Comparison of ENCODE assay signal across 13 cellular contexts in the genomic region with DNA sequence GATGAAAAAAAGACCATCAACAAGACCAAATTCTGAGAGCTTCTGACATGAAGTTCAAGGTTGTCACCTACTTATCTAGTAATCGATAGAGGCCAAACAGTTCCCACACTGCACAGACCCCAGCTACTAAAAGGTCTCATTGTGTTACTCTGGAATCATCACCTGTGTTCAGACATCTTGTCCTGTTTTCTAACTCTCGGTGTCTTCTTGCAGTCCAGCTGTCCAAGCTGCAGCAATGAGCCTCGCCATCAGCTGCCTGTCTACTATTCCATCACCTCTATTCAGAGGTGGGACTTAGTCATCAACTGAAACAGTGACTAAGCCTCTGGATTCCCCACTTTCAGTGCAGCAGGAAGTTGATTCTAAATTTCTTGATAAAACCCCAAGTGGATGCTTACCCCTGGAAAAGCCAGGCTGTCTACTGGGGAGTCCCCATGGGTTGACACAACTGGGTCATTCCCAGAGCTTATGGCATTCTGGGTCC. TPM values are rescaled to one million over a fixed set of nuclear protein-coding genes. Genes with fewer than 3 reads are reported as not detected.
DNase-seq lines count a peak whose midpoint lies in the region; ATAC-seq, FAIRE-seq and TF ChIP-seq lines count a peak whose summit lies in the region.
"Had no signal": no experiment of that assay in that cellular context is flagged by ENCODE, and none has a peak within 500 bp of the region (broad histone marks: within the 10 kb centered on the region; RNA-seq: fewer than 3 reads in every experiment).

No MANE protein-coding gene starts in this region.

- no peak for TF ChIP-seq RAD21 in IMR-90 (IDR thresholded peaks at IDR 0.05; ENCODE audit: low read length)

- in situ Hi-C loops in IMR-90 (cut with MboI; ENCODE audit: low sequenced_read_pairs) (no loop called here), astrocyte of the spinal cord (cut with HindIII; ENCODE audit: low sequenced_read_pairs) (no loop called here)

- BruUV-seq in IMR-90 (replicated peaks; lab: Mats Ljungman, UMichigan): no TSS peak

- H3K4me1 ChIP-seq in IMR-90 (ENCODE audit: control insufficient read depth, insufficient read depth, low read length): peaks cover 11% of the 10 kb centered on the region; the same call in 1 of the 2 replicates
- H3K4me1 ChIP-seq in pancreas: peaks cover 0 to 8% (median 4%) of the 10 kb centered on the region in 3 donors
- H3K4me1 ChIP-seq: prostate gland had no signal

- no peak overlapping the region for H3K9ac ChIP-seq in IMR-90 (ENCODE audit: low read depth, low read length)

- no peak overlapping the region for H3K18ac ChIP-seq in IMR-90 (ENCODE audit: low read depth, low read length)

- no peak overlapping the region for H2AK5ac ChIP-seq in IMR-90 (ENCODE audit: low read depth, low read length)

- no peak overlapping the region for H3K4me2 ChIP-seq in IMR-90 (ENCODE audit: low read depth, low read length)

- no peak overlapping the region for H2AK9ac ChIP-seq in IMR-90 (replicated peaks; ENCODE audit: low read depth, low read length, poor library complexity)

- 69% methylated on average over 3 of the region's 3 CpGs; no CpG with 5 or more reads in 1 of the 2 experiments for WGBS in IMR-90 (ENCODE audit: extremely low coverage in 2 of 2, insufficient read length in 1 of 2), 2 experiments
- 45 to 47% methylated on average over 3 of the region's 3 CpGs for WGBS in pancreas, 2 donors

- H4K8ac ChIP-seq in IMR-90 (ENCODE audit: low read depth in 2 of 2, low read length in 2 of 2): no peak overlapping the region

- H3K27me3 ChIP-seq in IMR-90 (ENCODE audit: control insufficient read depth, insufficient read depth, low read length) (no peaks in the 10 kb centered on the region), pancreas (no peaks in the 10 kb centered on the region), dorsolateral prefrontal cortex (peaks cover 0 to 6% (median 0%) of the 10 kb centered on the region in 45 donors)
- H3K27me3 ChIP-seq: cardiac muscle cell had no signal

- H3K4me3 ChIP-seq in IMR-90 (ENCODE audit: insufficient read depth, low read depth, low read length) (no peak overlapping the region), astrocyte of the spinal cord (ENCODE audit: low read depth, low read length) (no peak overlapping the region), pancreas (no peak overlapping the region), dorsolateral prefrontal cortex (no peak overlapping the region)
- H3K4me3 ChIP-seq: cardiac muscle cell, prostate gland had no signal

- no peak overlapping the region for H3K56ac ChIP-seq in IMR-90 (ENCODE audit: extremely low read depth, insufficient read depth, low read length)

- H3K14ac ChIP-seq in IMR-90 (replicated peaks; ENCODE audit: low read depth, low read length): no peak overlapping the region

- dilution Hi-C loops in IMR-90 (cut with HindIII; ENCODE audit: low sequenced_read_pairs, unreplicated experiment): no loop called here

- peak; percentile 25; the same call in 1 of the 2 replicates for ATAC-seq in IMR-90 (ENCODE audit: low read depth)
- peak in 3 of 4 donors; percentile 35 to 64 (median 49) for ATAC-seq in pancreas
- ATAC-seq: stimulated activated memory B cell treated with anti-CD40 and anti-IgM and Interleukin-4, amounts not matched to agents 10 μg/mL and 1 μg/mL and 100 μg/mL, for 72 hours had no signal

- H2BK5ac ChIP-seq in IMR-90 (ENCODE audit: low read depth, low read length, poor library complexity, severe bottlenecking): no peak overlapping the region

- H2BK20ac ChIP-seq in IMR-90 (ENCODE audit: low read depth, low read length): peak overlapping the region; percentile 36; the same call in 1 of the 2 replicates

- no peak for FAIRE-seq in pancreas (lab: Jason Lieb, UNC)

- H2BK120ac ChIP-seq in IMR-90 (ENCODE audit: low read depth, low read length): no peak overlapping the region

- H3K27ac ChIP-seq in IMR-90 (ENCODE audit: insufficient read depth, low read length) (no peak overlapping the region), pancreas (peak overlapping the region in 2 of 4 donors; percentile 59 to 71), dorsolateral prefrontal cortex (no peak overlapping the region)
- H3K27ac ChIP-seq: cardiac muscle cell, prostate gland had no signal

- H3K9me1 ChIP-seq in IMR-90 (ENCODE audit: insufficient read depth, low read length): peaks cover 14% of the 10 kb centered on the region

- no peaks in the 10 kb centered on the region for H3K79me1 ChIP-seq in IMR-90 (ENCODE audit: low read depth in 1 of 2, low read length in 2 of 2)

- H3K9me3 ChIP-seq in IMR-90 (ENCODE audit: control insufficient read depth, insufficient read depth, low read length): peaks cover 3% of the 10 kb centered on the region; the same call in 1 of the 2 replicates
- H3K9me3 ChIP-seq in pancreas: no peaks in the 10 kb centered on the region
- H3K9me3 ChIP-seq: prostate gland had no signal

- H3K23ac ChIP-seq in IMR-90 (ENCODE audit: low read depth, low read length): no peak overlapping the region

- H3K36me3 ChIP-seq in IMR-90 (ENCODE audit: control insufficient read depth, insufficient read depth, low read length) (no peaks in the 10 kb centered on the region), pancreas (peaks cover 0 to 58% (median 9%) of the 10 kb centered on the region in 3 donors)
- H3K36me3 ChIP-seq: cardiac muscle cell, prostate gland had no signal

- CTCF ChIA-PET in IMR-90 (lab: Yijun Ruan, JAX): interaction anchor here (0.9 kb wide), 1 partner anchor 48 kb away, joined by 7 read pairs; no protein-coding TSS in a partner anchor

- POLR2A ChIA-PET in IMR-90 (lab: Charles Lee; ENCODE audit: unreplicated experiment): interaction anchor here (0.6 kb wide), 1 partner anchor 59 kb away, joined by 4 read pairs; no protein-coding TSS in a partner anchor

- TF ChIP-seq CTCF in IMR-90 (conservative IDR thresholded peaks at IDR 0.05; ENCODE audit: low read depth, low read length) (no peak), astrocyte of the spinal cord (IDR thresholded peaks at IDR 0.05; ENCODE audit: low read depth, low read length) (no peak), pancreas (IDR thresholded peaks at IDR 0.05) (no peak), GM20000 (IDR thresholded peaks at IDR 0.05; ENCODE audit: extremely low read depth, missing control alignments) (no peak), dorsolateral prefrontal cortex (IDR thresholded peaks at IDR 0.05 in 54 of 56, conservative IDR thresholded peaks at IDR 0.05 in 2 of 56; ENCODE audit: low read depth in 1 of 56, partially characterized antibody in 56 of 56) (no peak)

- H3K4ac ChIP-seq in IMR-90 (ENCODE audit: low read depth, low read length): no peak overlapping the region

- no peak overlapping the region for H4K5ac ChIP-seq in IMR-90 (ENCODE audit: low read depth, low read length)

- no peak overlapping the region for H2AFZ ChIP-seq in IMR-90 (replicated peaks; ENCODE audit: low read length, poor library complexity)

- no peak overlapping the region; the same call in 2 of the 3 replicates for H2BK15ac ChIP-seq in IMR-90 (ENCODE audit: low read depth, low read length)

- peak; percentile 8 to 27 for DNase-seq in activated CD4-positive, alpha-beta T cell treated with anti-CD3 and anti-CD28 coated beads, Interleukin-2, amount 50 U/mL, for 48 hours
- no peak for DNase-seq in activated CD4-positive, alpha-beta T cell treated with anti-CD3 and anti-CD28 coated beads for 1 hour
- DNase-seq in IMR-90 (peak; percentile 79), astrocyte of the spinal cord (ENCODE audit: low read depth, low spot score) (peak; percentile 51), pancreas (no peak), posterior cingulate gyrus (no peak), GM20000 (ENCODE audit: low spot score) (no peak), dorsolateral prefrontal cortex (no peak)
- DNase-seq: midbrain, T1000 had no signal

- TF ChIP-seq POLR2A in IMR-90 (IDR thresholded peaks at IDR 0.05; ENCODE audit: low read depth, low read length): no peak

- H4K91ac ChIP-seq in IMR-90 (ENCODE audit: insufficient read depth, low read depth, low read length): no peak overlapping the region

- H4K20me1 ChIP-seq in IMR-90 (ENCODE audit: insufficient read depth, low read length): no peaks in the 10 kb centered on the region

- intact Hi-C loops in IMR-90 (cut with micrococcal nuclease) (no loop called here), pancreas (cut with DNase I) (no loop called here), posterior cingulate gyrus (cut with DNase I) (no loop called here), dorsolateral prefrontal cortex (cut with DNase I) (no loop called here)

TF ChIP-seq in IMR-90, 13 proteins besides CTCF, POLR2A, EP300 and RAD21:
- TF ChIP-seq CHD1 (IDR thresholded peaks at IDR 0.05; ENCODE audit: low read depth, low read length): no peak
- TF ChIP-seq FOS (IDR thresholded peaks at IDR 0.05; ENCODE audit: low read depth, low read length): peak; percentile 67; the same call in 1 of the 2 replicates

RNA-seq across cellular contexts. Expression of a gene that starts 46.7 kb away (rescaled TPM):
- not detected in 2 replicates for total RNA-seq in IMR-90 (2012; rRNA removed)
- polyA plus RNA-seq in IMR-90 (2012; rRNA removed): not detected in 2 replicates
- polyA plus RNA-seq in IMR-90 (2012; cell fraction: cytosol; rRNA removed): not detected in 2 replicates
- polyA plus RNA-seq in IMR-90 (2012; cell fraction: nucleus; rRNA removed; ENCODE audit: low replicate concordance): 0.05 TPM in 1 of 2 replicates, not detected in the other
- 10 to 100 TPM; 24.9 to 50.5 (median 29.5) TPM for total RNA-seq in pancreas
- 10 to 100 TPM; 36.5 to 49.2 TPM for polyA plus RNA-seq in pancreas
- total RNA-seq in dorsolateral prefrontal cortex: under 1 TPM in 4 of 120 experiments, not detected in 116; 0.13 to 0.18 (median 0.14) TPM
- total RNA-seq: cardiac muscle cell had no signal
- polyA plus RNA-seq: cardiac muscle cell had no signal

RNA-seq across cellular contexts. Expression of a gene that starts 54.9 kb away (rescaled TPM):
- total RNA-seq in IMR-90 (2012; rRNA removed) (26.7 and 32.2 TPM in 2 replicates), pancreas (10 to 100 TPM in 4 of 6 donors, 1 to 10 TPM in 2; 9.5 to 21.4 (median 11.1) TPM), dorsolateral prefrontal cortex (10 to 100 TPM; 12.7 to 29.4 (median 20.7) TPM)
- polyA plus RNA-seq in IMR-90 (2012; rRNA removed) (11.2 and 12.5 TPM in 2 replicates), pancreas (1 to 10 TPM; 7.7 to 9.3 TPM)
- 1.4 and 1.9 TPM in 2 replicates for polyA plus RNA-seq in IMR-90 (2012; cell fraction: cytosol; rRNA removed)
- polyA plus RNA-seq in IMR-90 (2012; cell fraction: nucleus; rRNA removed; ENCODE audit: low replicate concordance): 3.3 and 28.4 TPM in 2 replicates

Comparison
In these comparisons a context has a peak if more than half of its experiments do, and no peak if none do; other contexts are left out.
1. DNase-seq: peak in activated CD4-positive, alpha-beta T cell treated with anti-CD3 and anti-CD28 coated beads, Interleukin-2, amount 50 U/mL, for 48 hours (2 of 2), IMR-90 (single experiment) and astrocyte of the spinal cord (single experiment); none in activated CD4-positive, alpha-beta T cell treated with anti-CD3 and anti-CD28 coated beads for 1 hour (single experiment), pancreas (0 of 6), posterior cingulate gyrus (0 of 10), GM20000 (single experiment) and dorsolateral prefrontal cortex (0 of 10).
2. RNA of a gene that starts 46.7 kb away (total RNA-seq): 24.9 to 50.5 TPM in pancreas; not detected in IMR-90 and 0.13 to 0.18 TPM in dorsolateral prefrontal cortex; every median in the first group is over 10 times any median in the second.